13 cellular contexts compared by ENCODE assay signal in the genomic region with DNA sequence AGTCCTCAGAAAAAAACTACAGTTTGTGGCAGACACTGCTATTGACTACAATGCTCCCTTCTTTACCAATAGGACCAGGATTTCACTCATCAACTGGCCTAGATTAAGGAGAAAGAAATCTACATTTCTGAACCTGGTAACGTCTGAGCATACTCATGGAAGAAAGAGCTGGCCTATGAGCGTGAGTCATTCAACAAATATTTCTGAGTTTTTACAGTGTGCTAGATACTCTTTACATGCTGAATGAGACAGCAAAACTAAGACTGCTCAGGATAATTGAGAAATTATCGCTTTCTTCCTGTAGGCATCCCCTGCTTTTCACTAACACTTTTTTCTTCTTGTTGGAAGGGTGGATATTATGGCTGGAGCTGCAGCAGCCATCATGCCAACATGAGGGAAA.
DNase-seq lines count a peak whose midpoint lies in the region; ATAC-seq, FAIRE-seq and TF ChIP-seq lines count a peak whose summit lies in the region.
"Had no signal": no experiment of that assay in that cellular context is flagged by ENCODE, and none has a peak within 500 bp of the region (broad histone marks: within the 10 kb centered on the region; RNA-seq: fewer than 3 reads in every experiment).

No MANE protein-coding gene starts in this region.

- peak; percentile 68 for ATAC-seq in omental fat pad (ENCODE audit: low FRiP score)
- ATAC-seq: activated T-helper 17 cell treated with anti-CD3 and anti-CD28 coated beads, Interleukin-2, amount 50 U/mL, for 72 hours; stimulated activated effector memory CD8-positive, alpha-beta T cell treated with anti-CD3 and anti-CD28 coated beads, Interleukin-12 subunit alpha, Interleukin-12 subunit beta, amount 100 ng/mL, for 72 hours had no signal

- H3K9me1 ChIP-seq in endothelial cell of umbilical vein (replicated peaks; ENCODE audit: control insufficient read depth, extremely low read depth, insufficient read depth, low read length) = no peaks in the 10 kb centered on the region

- no peak for TF ChIP-seq POLR2A in endothelial cell of umbilical vein (IDR thresholded peaks at IDR 0.05; ENCODE audit: low read depth, low read length)

- H3K9me3 ChIP-seq in endothelial cell of umbilical vein (replicated peaks; ENCODE audit: control insufficient read depth, insufficient read depth, low read length) = no peaks in the 10 kb centered on the region
- H3K9me3 ChIP-seq in small intestine (ENCODE audit: control insufficient read depth, low read depth) = no peaks in the 10 kb centered on the region

- H3K9ac ChIP-seq in endothelial cell of umbilical vein (replicated peaks; ENCODE audit: extremely low read depth, insufficient read depth, low read length) = peak overlapping the region; percentile 2

- 77 to 82% (median 81%) methylated on average over 3 of the region's 3 CpGs for WGBS in small intestine, 3 donors

- BruUV-seq in endothelial cell of umbilical vein (replicated peaks; lab: Mats Ljungman, UMichigan) = no TSS peak

- peak; percentile 74 for DNase-seq in Daoy (ENCODE audit: low read depth)
- DNase-seq in NCI-H460 (ENCODE audit: extremely low read depth, low read depth) = peak; percentile 36
- peak; percentile 12 for DNase-seq in endothelial cell of umbilical vein (ENCODE audit: low read depth, low spot score)
- no peak for DNase-seq in omental fat pad (ENCODE audit: low spot score)
- no peak for DNase-seq in small intestine
- no peak for DNase-seq in GM19239 (ENCODE audit: insufficient read length, low spot score)
- no peak for DNase-seq in DMS79 treated with DMSO at 0.1 percent for 48 hours (lab: John Stamatoyannopoulos, UW)
- DNase-seq in RPMI8226 = no peak
- DNase-seq: activated CD4-positive, alpha-beta T cell treated with anti-CD3 and anti-CD28 coated beads for 48 hours; glutamatergic neuron; NCI-H526 had no signal

- POLR2A ChIA-PET in endothelial cell of umbilical vein (lab: Charles Lee) = no interaction called here

- H3K4me3 ChIP-seq in endothelial cell of umbilical vein (replicated peaks in 1 of 3; ENCODE audit: insufficient read depth in 1 of 3, low read depth in 1 of 3, low read length in 3 of 3) (no peak overlapping the region), small intestine (ENCODE audit: low read depth in 1 of 2, low read length in 2 of 2) (no peak overlapping the region)

- no peaks in the 10 kb centered on the region for H3K27me3 ChIP-seq in endothelial cell of umbilical vein (ENCODE audit: control insufficient read depth in 2 of 2, insufficient read depth in 2 of 2, low read length in 2 of 2)
- H3K27me3 ChIP-seq in small intestine (ENCODE audit: control insufficient read depth in 2 of 2, insufficient read depth in 2 of 2, low read length in 2 of 2) = no peaks in the 10 kb centered on the region

- CTCF ChIA-PET in endothelial cell of umbilical vein (lab: Charles Lee) = no interaction called here

- no peak for TF ChIP-seq CTCF in endothelial cell of umbilical vein (IDR thresholded peaks at IDR 0.05; ENCODE audit: extremely low read depth in 1 of 2, insufficient read depth in 1 of 2, low read depth in 1 of 2, low read length in 2 of 2)
- no peak for TF ChIP-seq CTCF in omental fat pad (IDR thresholded peaks at IDR 0.05)

- H3K4me1 ChIP-seq in endothelial cell of umbilical vein (ENCODE audit: control insufficient read depth, extremely low read depth, insufficient read depth, low read length) (peaks cover 4% of the 10 kb centered on the region), small intestine (ENCODE audit: control insufficient read depth in 2 of 2, insufficient read depth in 1 of 2, low read depth in 1 of 2, low read length in 1 of 2) (no peaks in the 10 kb centered on the region)

- intact Hi-C loops in endothelial cell of umbilical vein (cut with micrococcal nuclease) = loop anchor here (5.0 kb wide), 1 partner anchor 115 kb away; no protein-coding TSS in a partner anchor

- dilution Hi-C loops in endothelial cell of umbilical vein (cut with MboI; ENCODE audit: extremely low pct_ligation_motif_present, low sequenced_read_pairs) = no loop called here

- H3K36me3 ChIP-seq in endothelial cell of umbilical vein (ENCODE audit: control insufficient read depth in 2 of 2, extremely low read depth in 1 of 2, insufficient read depth in 2 of 2, low read length in 2 of 2) = no peaks in the 10 kb centered on the region
- no peaks in the 10 kb centered on the region for H3K36me3 ChIP-seq in small intestine (ENCODE audit: control insufficient read depth in 2 of 2, insufficient read depth in 2 of 2, low read length in 2 of 2)

- no peaks in the 10 kb centered on the region for H4K20me1 ChIP-seq in endothelial cell of umbilical vein (replicated peaks; ENCODE audit: control insufficient read depth, extremely low read depth, insufficient read depth, low read length)

- H3K27ac ChIP-seq in endothelial cell of umbilical vein (ENCODE audit: insufficient read depth, low read depth, low read length) = no peak overlapping the region
- H3K27ac ChIP-seq in small intestine (ENCODE audit: low read depth in 1 of 2, low read length in 1 of 2) = no peak overlapping the region

- no peaks in the 10 kb centered on the region for H3K79me2 ChIP-seq in endothelial cell of umbilical vein (ENCODE audit: control insufficient read depth, insufficient read depth, low read length)

- peak overlapping the region; percentile 88 for H2AFZ ChIP-seq in endothelial cell of umbilical vein (ENCODE audit: low read depth, low read length)

- FAIRE-seq in endothelial cell of umbilical vein (lab: Jason Lieb, UNC) (peak; percentile 76), small intestine (lab: Jason Lieb, UNC) (no peak), GM19239 (lab: Jason Lieb, UNC) (no peak)

- peak overlapping the region; percentile 31 for H3K4me2 ChIP-seq in endothelial cell of umbilical vein (ENCODE audit: insufficient read depth, low read length)

TF ChIP-seq in endothelial cell of umbilical vein, 7 proteins besides CTCF, POLR2A, EP300 and RAD21:
- TF ChIP-seq, protein P1, sequence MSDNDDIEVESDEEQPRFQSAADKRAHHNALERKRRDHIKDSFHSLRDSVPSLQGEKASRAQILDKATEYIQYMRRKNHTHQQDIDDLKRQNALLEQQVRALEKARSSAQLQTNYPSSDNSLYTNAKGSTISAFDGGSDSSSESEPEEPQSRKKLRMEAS (IDR thresholded peaks at IDR 0.05; ENCODE audit: insufficient read depth, insufficient read length) = no peak
- peak; percentile 46 for TF ChIP-seq FOS (IDR thresholded peaks at IDR 0.05; ENCODE audit: borderline replicate concordance, insufficient read depth, low read length)

Comparison
In these comparisons a context has a peak if more than half of its experiments do, and no peak if none do; other contexts are left out.
1. DNase-seq: peak in Daoy (single experiment), NCI-H460 (single experiment) and endothelial cell of umbilical vein (single experiment); none in omental fat pad (single experiment), small intestine (single experiment), GM19239 (single experiment), DMS79 treated with DMSO at 0.1 percent for 48 hours (single experiment) and RPMI8226 (single experiment).